In genomic region chr11:110908401-110909106, GRCh38 we compare ENCODE assay signal across 9 cellular contexts.
A peak's percentile ranks its signal among the peaks of the same experiment; 100 is the strongest.
DNase-seq lines count a peak whose midpoint lies in the region; ATAC-seq and TF ChIP-seq lines count a peak whose summit lies in the region.
"Had no signal": no experiment of that assay in that cellular context is flagged by ENCODE, and none has a peak within 500 bp of the region (broad histone marks: within the 10 kb centered on the region; RNA-seq: fewer than 3 reads in every experiment).

No MANE protein-coding gene starts in this region.

- H3K27me3 ChIP-seq in adipocyte (replicated peaks; ENCODE audit: control insufficient read depth, insufficient read depth, low read length) (no peaks in the 10 kb centered on the region), right lobe of liver (no peaks in the 10 kb centered on the region)

- peak; percentile 59 for DNase-seq in AG09309 (ENCODE audit: low read depth)
- DNase-seq in GM04503 (ENCODE audit: low read depth) = peak; percentile 44
- DNase-seq in adipocyte (ENCODE audit: low read depth) = peak; percentile 75
- peak; percentile 55 for DNase-seq in left kidney (ENCODE audit: low read depth, low spot score)
- no peak for DNase-seq in SKM-1 treated with dmso at 0.1 percent for 144 hours (lab: John Stamatoyannopoulos, UW; ENCODE audit: unreplicated experiment)
- no peak for DNase-seq in activated effector memory CD4-positive, alpha-beta T cell treated with anti-CD3 and anti-CD28 coated beads, Interleukin-2, amount 50 U/mL, for 16 hours
- DNase-seq in right lobe of liver = no peak

- H3K9ac ChIP-seq in adipocyte (ENCODE audit: low read length) = no peak overlapping the region

- no peak overlapping the region for H3K27ac ChIP-seq in right lobe of liver

- no peak for TF ChIP-seq CTCF in AG09309 (IDR thresholded peaks at IDR 0.05; ENCODE audit: control insufficient read depth, insufficient read depth, low read depth, low read length, missing control alignments)
- no peak for TF ChIP-seq CTCF in right lobe of liver (IDR thresholded peaks at IDR 0.05)

- intact Hi-C loops in right lobe of liver (cut with DNase I) = no loop called here

- 24% methylated on average over 2 of the region's 3 CpGs for WGBS in right lobe of liver (ENCODE audit: insufficient coverage, low coverage, low lambda C conversion rate, missing lambda C conversion rate)

- H3K4me3 ChIP-seq in AG09309 (ENCODE audit: control insufficient read depth, low read depth, low read length) (no peak overlapping the region), adipocyte (ENCODE audit: low read length) (no peak overlapping the region), right lobe of liver (no peak overlapping the region)
- H3K4me3 ChIP-seq: K562 had no signal

- TF ChIP-seq POLR2A in right lobe of liver (IDR thresholded peaks at IDR 0.05) = no peak
- TF ChIP-seq POLR2A in GM18505 (IDR thresholded peaks at IDR 0.05; ENCODE audit: borderline replicate concordance, extremely low read depth, insufficient read depth, insufficient read length) = no peak

- peaks cover 24% of the 10 kb centered on the region for H3K4me1 ChIP-seq in adipocyte (ENCODE audit: control insufficient read depth, insufficient read depth, low read length)
- H3K4me1 ChIP-seq in right lobe of liver = no peaks in the 10 kb centered on the region

- ATAC-seq in right lobe of liver (no peak), GM18505 (IDR thresholded peaks at IDR 0.05; ENCODE audit: unreplicated experiment) (no peak)
- ATAC-seq: K562 had no signal

- H3K9me3 ChIP-seq in adipocyte (ENCODE audit: control insufficient read depth, low read length) = no peaks in the 10 kb centered on the region
- H3K9me3 ChIP-seq in right lobe of liver = no peaks in the 10 kb centered on the region

- H3K36me3 ChIP-seq in adipocyte (ENCODE audit: control insufficient read depth, insufficient read depth, low read length, severe bottlenecking) (no peaks in the 10 kb centered on the region), right lobe of liver (no peaks in the 10 kb centered on the region)

Comparison
In these comparisons a context has a peak if more than half of its experiments do, and no peak if none do; other contexts are left out.
1. DNase-seq: peak in AG09309 (single experiment), GM04503 (single experiment), adipocyte (single experiment) and left kidney (single experiment); none in SKM-1 treated with dmso at 0.1 percent for 144 hours (single experiment), activated effector memory CD4-positive, alpha-beta T cell treated with anti-CD3 and anti-CD28 coated beads, Interleukin-2, amount 50 U/mL, for 16 hours (single experiment) and right lobe of liver (0 of 3).